ENCODE assay signal across 17 cellular contexts in the genomic region with DNA sequence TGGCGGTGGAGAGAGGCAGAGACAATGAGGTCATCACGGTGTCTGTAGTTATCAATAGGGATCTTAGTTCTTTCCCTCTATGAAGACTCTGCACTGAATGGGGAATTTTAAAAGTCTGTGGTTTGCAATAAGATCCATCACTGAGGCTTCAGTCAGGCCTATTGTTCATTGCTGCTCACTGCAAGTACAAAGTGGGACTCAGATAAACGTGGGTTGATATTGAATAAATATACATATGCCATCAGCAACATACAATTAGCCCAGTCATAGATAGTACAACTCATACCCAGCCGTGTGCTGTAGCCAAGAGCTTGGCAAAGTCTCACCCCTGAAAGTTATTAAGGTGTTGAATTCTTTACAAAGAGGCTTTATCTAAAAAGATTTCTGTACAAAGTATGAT.
"Had no signal": no experiment of that assay in that cellular context is flagged by ENCODE, and none has a peak within 500 bp of the region (broad histone marks: within the 10 kb centered on the region; RNA-seq: fewer than 3 reads in every experiment).

No MANE protein-coding gene starts in this region.

- H3K36me3 ChIP-seq: esophagus muscularis mucosa, right atrium auricular region, tibial artery, vagina, WERI-Rb-1 had no signal

- H3K4me1 ChIP-seq: body of pancreas, esophagus muscularis mucosa, right atrium auricular region, tibial artery, vagina had no signal

- H3K27me3 ChIP-seq: body of pancreas, esophagus muscularis mucosa, right atrium auricular region, tibial artery, vagina had no signal

- H3K9me3 Mint-ChIP-seq: activated T-helper 2 cell treated with anti-CD3 and anti-CD28 coated beads, Interferon-gamma antibody, Interleukin-2, Interleukin-4, amounts not matched to agents 10 μg/mL and 5 μg/mL and 100 μg/mL, durations not matched to agents 14 hours and 24 hours and 36 hours had no signal

- H3K27ac Mint-ChIP-seq: activated T-helper 2 cell treated with anti-CD3 and anti-CD28 coated beads, Interferon-gamma antibody, Interleukin-2, Interleukin-4, amounts not matched to agents 10 μg/mL and 5 μg/mL and 100 μg/mL, durations not matched to agents 14 hours and 24 hours and 36 hours; progenitor cell of endocrine pancreas had no signal

- DNase-seq: activated CD4-positive, alpha-beta T cell treated with anti-CD3 and anti-CD28 coated beads, Interleukin-2, amount 50 U/mL, for 48 hours; activated naive CD4-positive, alpha-beta T cell treated with anti-CD3 and anti-CD28 coated beads, Interleukin-2, amount 50 U/mL, for 16 hours; body of pancreas; caudate nucleus; glutamatergic neuron; hypothalamus; midbrain; stimulated activated CD4-positive, alpha-beta T cell treated with anti-CD3 and anti-CD28 coated beads, Interleukin-15, amount 100 ng/mL, for 24 hours; stimulated activated CD4-positive, alpha-beta T cell treated with anti-CD3 and anti-CD28 coated beads, Interleukin-4, amount 100 ng/mL, for 24 hours; stimulated activated naive CD4-positive, alpha-beta T cell; tibial artery; WERI-Rb-1 had no signal

- H3K27ac ChIP-seq: body of pancreas, esophagus muscularis mucosa, right atrium auricular region, tibial artery, vagina, WERI-Rb-1 had no signal

- ATAC-seq: body of pancreas had no signal

- H3K4me3 ChIP-seq: body of pancreas, esophagus muscularis mucosa, right atrium auricular region, tibial artery, vagina had no signal

- H3K9me3 ChIP-seq: body of pancreas, esophagus muscularis mucosa, right atrium auricular region, tibial artery, vagina had no signal
